Comparison of ENCODE assay signal across 8 cellular contexts in the genomic region with DNA sequence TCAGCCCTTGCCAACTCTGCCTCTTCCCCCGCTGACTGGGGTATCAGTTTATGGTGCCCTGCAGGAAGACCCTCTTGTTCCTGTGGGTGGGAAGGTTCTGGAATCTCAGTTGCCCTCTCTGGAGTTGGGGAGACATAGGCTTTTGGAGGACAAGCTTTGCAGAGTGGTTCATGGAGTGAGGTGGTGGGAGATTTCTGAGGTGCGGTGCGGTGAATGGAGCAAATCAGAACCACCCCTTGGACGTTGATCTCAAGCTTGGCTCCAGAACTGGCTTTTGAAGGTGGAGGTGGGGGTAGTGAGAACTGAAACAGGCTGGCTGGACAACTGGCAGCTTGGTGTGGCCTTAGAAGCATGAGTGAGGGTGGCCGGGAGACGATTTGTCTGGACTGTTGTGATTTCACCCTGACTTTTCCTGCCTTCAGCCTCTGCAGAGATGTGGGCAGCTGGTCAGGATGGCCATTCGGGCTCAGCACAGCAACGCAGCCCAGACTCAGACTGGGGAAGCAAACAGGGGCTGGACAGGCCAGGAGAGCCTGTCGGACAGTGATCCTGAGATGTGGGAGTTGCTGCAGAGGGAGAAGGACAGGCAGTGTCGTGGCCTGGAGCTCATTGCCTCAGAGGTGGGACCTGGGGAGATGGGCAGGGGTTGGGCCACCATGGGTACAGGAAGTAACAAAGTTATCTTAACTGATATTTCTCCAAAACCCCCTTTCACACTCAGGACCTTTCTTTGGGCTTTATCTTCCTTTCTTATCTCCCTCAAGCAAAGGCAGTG. TPM values are rescaled to one million over a fixed set of nuclear protein-coding genes. Genes with fewer than 3 reads are reported as not detected.
A peak's percentile ranks its signal among the peaks of the same experiment; 100 is the strongest.
DNase-seq lines count a peak whose midpoint lies in the region; ATAC-seq, FAIRE-seq and TF ChIP-seq lines count a peak whose summit lies in the region.

No MANE protein-coding gene starts in this region.

- H3K9me3 Mint-ChIP-seq in CD8-positive, alpha-beta T cell: no peaks in the 10 kb centered on the region
- H3K9me3 Mint-ChIP-seq in neural crest cell: no peaks in the 10 kb centered on the region

- no peak overlapping the region for H2AFZ ChIP-seq in OCI-LY3 (ENCODE audit: low read depth, low read length)
- H2AFZ ChIP-seq in endothelial cell of umbilical vein (ENCODE audit: low read depth, low read length): no peak overlapping the region

- POLR2A ChIA-PET in CD8-positive, alpha-beta T cell (lab: Charles Lee): interaction anchor here (1.5 to 2.1 kb wide), 3 partner anchors 9 to 16 kb away, joined by 3 to 11 read pairs (median 10); a partner anchor contains a TSS
- POLR2A ChIA-PET in endothelial cell of umbilical vein (lab: Charles Lee): interaction anchor here (1.0 to 1.5 kb wide), 2 partner anchors 8 to 17 kb away, joined by 3 to 11 read pairs; no protein-coding TSS in a partner anchor

- peaks cover 29% of the 10 kb centered on the region for H3K79me2 ChIP-seq in OCI-LY3 (ENCODE audit: low read length)
- peaks cover 23% of the 10 kb centered on the region for H3K79me2 ChIP-seq in endothelial cell of umbilical vein (ENCODE audit: control insufficient read depth, insufficient read depth, low read length)

- peaks cover 10% of the 10 kb centered on the region for H3K27me3 ChIP-seq in CD8-positive, alpha-beta T cell (ENCODE audit: insufficient read depth, low read length)
- H3K27me3 ChIP-seq in OCI-LY3 (ENCODE audit: low read depth, low read length) (no peaks in the 10 kb centered on the region), endothelial cell of umbilical vein (ENCODE audit: control insufficient read depth in 2 of 2, insufficient read depth in 2 of 2, low read length in 2 of 2) (peaks cover 10 to 11% of the 10 kb centered on the region in 2 experiments)

- H3K4me3 Mint-ChIP-seq in CD8-positive, alpha-beta T cell: peak overlapping the region; percentile 92
- H3K4me3 Mint-ChIP-seq in neural crest cell: peak overlapping the region; percentile 98

- H4K20me1 ChIP-seq in OCI-LY3 (ENCODE audit: insufficient read depth, low read length) (peaks cover 15% of the 10 kb centered on the region), endothelial cell of umbilical vein (replicated peaks; ENCODE audit: control insufficient read depth, extremely low read depth, insufficient read depth, low read length) (no peaks in the 10 kb centered on the region)

- no peak for TF ChIP-seq POLR2A in endothelial cell of umbilical vein (IDR thresholded peaks at IDR 0.05; ENCODE audit: low read depth, low read length)

- no peak for TF ChIP-seq CTCF in CD8-positive, alpha-beta T cell (IDR thresholded peaks at IDR 0.05)
- no peak for TF ChIP-seq CTCF in OCI-LY3 (IDR thresholded peaks at IDR 0.05; ENCODE audit: low read depth, low read length)
- TF ChIP-seq CTCF in endothelial cell of umbilical vein (IDR thresholded peaks at IDR 0.05; ENCODE audit: extremely low read depth in 1 of 2, insufficient read depth in 1 of 2, low read depth in 1 of 2, low read length in 2 of 2): no peak
- TF ChIP-seq CTCF in neural crest cell (conservative IDR thresholded peaks at IDR 0.05): no peak

- H3K9me1 ChIP-seq in endothelial cell of umbilical vein (replicated peaks; ENCODE audit: control insufficient read depth, extremely low read depth, insufficient read depth, low read length): no peaks in the 10 kb centered on the region

- H3K36me3 ChIP-seq in CD8-positive, alpha-beta T cell (ENCODE audit: insufficient read depth, low read length): peaks cover 23% of the 10 kb centered on the region
- H3K36me3 ChIP-seq in OCI-LY3 (replicated peaks; ENCODE audit: low read depth, low read length) (peaks cover 47% of the 10 kb centered on the region), endothelial cell of umbilical vein (ENCODE audit: control insufficient read depth in 2 of 2, extremely low read depth in 1 of 2, insufficient read depth in 2 of 2, low read length in 2 of 2) (peaks cover 3 to 27% of the 10 kb centered on the region in 2 experiments)

- H3K4me1 Mint-ChIP-seq in CD8-positive, alpha-beta T cell (ENCODE audit: low read depth): peaks cover 43% of the 10 kb centered on the region
- H3K4me1 Mint-ChIP-seq in neural crest cell: peaks cover 56% of the 10 kb centered on the region

- intact Hi-C loops in CD8-positive, alpha-beta T cell (cut with DNase I, micrococcal nuclease): no loop called here
- intact Hi-C loops in endothelial cell of umbilical vein (cut with micrococcal nuclease): loop anchor here (1.0 kb wide), 1 partner anchor 9 kb away; no protein-coding TSS in a partner anchor

- ATAC-seq in CD8-positive, alpha-beta T cell: no peak
- no peak for ATAC-seq in GM21526 (IDR thresholded peaks at IDR 0.05; ENCODE audit: low FRiP score, unreplicated experiment)

- H3K36me3 Mint-ChIP-seq in CD8-positive, alpha-beta T cell: peaks cover 44% of the 10 kb centered on the region
- peaks cover 22% of the 10 kb centered on the region for H3K36me3 Mint-ChIP-seq in neural crest cell (ENCODE audit: low read depth)

- peak overlapping the region; percentile 97 for H3K9ac ChIP-seq in OCI-LY3 (ENCODE audit: low read length)
- peak overlapping the region; percentile 96 for H3K9ac ChIP-seq in endothelial cell of umbilical vein (replicated peaks; ENCODE audit: extremely low read depth, insufficient read depth, low read length)

- CTCF ChIA-PET in CD8-positive, alpha-beta T cell (lab: Charles Lee): interaction anchor here (1.5 to 13.2 kb wide), 4 partner anchors 10 to 18 kb away, joined by 5 to 302 read pairs (median 56); a partner anchor contains a TSS
- CTCF ChIA-PET in endothelial cell of umbilical vein (lab: Charles Lee): interaction anchor here (0.7 to 5.0 kb wide), 9 partner anchors 10 to 228 kb away, joined by 3 to 129 read pairs (median 5); a partner anchor contains a TSS

- peak in 1 of 7 experiments; percentile 11 for DNase-seq in CD8-positive, alpha-beta T cell
- DNase-seq in endothelial cell of umbilical vein (ENCODE audit: low read depth, low spot score): no peak
- no peak for DNase-seq in neural crest cell (ENCODE audit: low read depth, low spot score)
- DNase-seq in cerebellar nuclear complex (lab: John Stamatoyannopoulos, UW): no peak
- DNase-seq in NCI-H146 (lab: John Stamatoyannopoulos, UW): no peak
- no peak for DNase-seq in NOMO-1 treated with dmso at 0.1 percent for 144 hours (lab: John Stamatoyannopoulos, UW; ENCODE audit: unreplicated experiment)

- H3K27ac Mint-ChIP-seq in CD8-positive, alpha-beta T cell: no peak overlapping the region
- peak overlapping the region; percentile 98 for H3K27ac Mint-ChIP-seq in neural crest cell (ENCODE audit: unreplicated experiment)

- H3K9me3 ChIP-seq in CD8-positive, alpha-beta T cell (ENCODE audit: low read length): no peaks in the 10 kb centered on the region
- H3K9me3 ChIP-seq in OCI-LY3 (ENCODE audit: insufficient read depth, low read length): no peaks in the 10 kb centered on the region
- no peaks in the 10 kb centered on the region for H3K9me3 ChIP-seq in endothelial cell of umbilical vein (replicated peaks; ENCODE audit: control insufficient read depth, insufficient read depth, low read length)

- peaks cover 21% of the 10 kb centered on the region for H3K27me3 Mint-ChIP-seq in CD8-positive, alpha-beta T cell (ENCODE audit: low read depth)
- peaks cover 47% of the 10 kb centered on the region for H3K27me3 Mint-ChIP-seq in neural crest cell (ENCODE audit: low read depth)

- H3K4me1 ChIP-seq in CD8-positive, alpha-beta T cell (ENCODE audit: insufficient read depth, low read length): peaks cover 46% of the 10 kb centered on the region
- H3K4me1 ChIP-seq in OCI-LY3 (ENCODE audit: low read length) (peaks cover 23% of the 10 kb centered on the region), endothelial cell of umbilical vein (ENCODE audit: control insufficient read depth, extremely low read depth, insufficient read depth, low read length) (peaks cover 18% of the 10 kb centered on the region)

- H3K27ac ChIP-seq in CD8-positive, alpha-beta T cell (ENCODE audit: low read depth, low read length): no peak overlapping the region
- H3K27ac ChIP-seq in OCI-LY3 (ENCODE audit: low read length) (peak overlapping the region; percentile 71), endothelial cell of umbilical vein (ENCODE audit: insufficient read depth, low read depth, low read length) (peak overlapping the region; percentile 91)

- H3K4me2 ChIP-seq in OCI-LY3 (ENCODE audit: low read length): peak overlapping the region; percentile 100
- H3K4me2 ChIP-seq in endothelial cell of umbilical vein (ENCODE audit: insufficient read depth, low read length): peak overlapping the region; percentile 77

- H3K4me3 ChIP-seq in CD8-positive, alpha-beta T cell (ENCODE audit: low read depth, low read length): peak overlapping the region; percentile 63
- peak overlapping the region; percentile 82 for H3K4me3 ChIP-seq in OCI-LY3 (ENCODE audit: low read length)
- H3K4me3 ChIP-seq in endothelial cell of umbilical vein (replicated peaks in 1 of 3; ENCODE audit: insufficient read depth in 1 of 3, low read depth in 1 of 3, low read length in 3 of 3): peak overlapping the region; percentile 44 to 73 (median 63)

- dilution Hi-C loops in endothelial cell of umbilical vein (cut with MboI; ENCODE audit: extremely low pct_ligation_motif_present, low sequenced_read_pairs): no loop called here

- FAIRE-seq in endothelial cell of umbilical vein (lab: Jason Lieb, UNC): peak; percentile 78

- TSS peak; percentile 56 for BruUV-seq in endothelial cell of umbilical vein (replicated peaks; lab: Mats Ljungman, UMichigan)

RNA-seq across cellular contexts. Expression of a gene that starts 1.1 kb away (rescaled TPM):
- 10 to 100 TPM; 14.2 to 18.6 TPM for total RNA-seq in CD8-positive, alpha-beta T cell
- total RNA-seq in endothelial cell of umbilical vein (148 and 155 TPM in 2 replicates), neural crest cell (225 and 230 TPM in 2 replicates)
- polyA plus RNA-seq in endothelial cell of umbilical vein: 243 and 287 TPM in 2 replicates
- polyA plus RNA-seq in endothelial cell of umbilical vein (2011; cell fraction: cytosol; rRNA removed): 200 and 222 TPM in 2 replicates
- 221 and 233 TPM in 2 replicates for polyA plus RNA-seq in endothelial cell of umbilical vein (2011; cell fraction: nucleus; rRNA removed)
- 126 and 146 TPM in 2 replicates for polyA plus RNA-seq in endothelial cell of umbilical vein (2012)
- 158 and 166 TPM in 2 replicates for polyA minus RNA-seq in endothelial cell of umbilical vein
- 225 TPM for polyA minus RNA-seq in endothelial cell of umbilical vein (2011; cell fraction: cytosol; rRNA and poly(A)+ RNA removed)
- polyA minus RNA-seq in endothelial cell of umbilical vein (2011; cell fraction: nucleus; rRNA and poly(A)+ RNA removed): 89.4 and 105 TPM in 2 replicates

RNA-seq across cellular contexts. Expression of a gene that starts 14.0 kb away (rescaled TPM):
- 1 to 10 TPM; 1.4 to 1.7 TPM for total RNA-seq in CD8-positive, alpha-beta T cell
- not detected in 2 replicates for total RNA-seq in endothelial cell of umbilical vein
- 0.07 TPM in 1 of 2 replicates, not detected in the other for polyA plus RNA-seq in endothelial cell of umbilical vein
- polyA plus RNA-seq in endothelial cell of umbilical vein (2011; cell fraction: cytosol; rRNA removed): 0.04 and 0.06 TPM in 2 replicates
- not detected in 2 replicates for polyA plus RNA-seq in endothelial cell of umbilical vein (2011; cell fraction: nucleus; rRNA removed)
- polyA plus RNA-seq in endothelial cell of umbilical vein (2012): not detected in 2 replicates
- 0.11 TPM in 1 of 2 replicates, not detected in the other for polyA minus RNA-seq in endothelial cell of umbilical vein
- 2.8 TPM for polyA minus RNA-seq in endothelial cell of umbilical vein (2011; cell fraction: cytosol; rRNA and poly(A)+ RNA removed)
- not detected in 2 replicates for polyA minus RNA-seq in endothelial cell of umbilical vein (2011; cell fraction: nucleus; rRNA and poly(A)+ RNA removed)
- 0.71 and 0.91 TPM in 2 replicates for total RNA-seq in neural crest cell

RNA-seq across cellular contexts. Expression of a gene that starts 20.4 kb away (rescaled TPM):
- total RNA-seq in CD8-positive, alpha-beta T cell: 1 to 10 TPM in 1 of 2 experiments, under 1 TPM in 1; 0.54 to 1.5 TPM
- total RNA-seq in endothelial cell of umbilical vein (0.55 and 1.0 TPM in 2 replicates), neural crest cell (3.8 and 4.1 TPM in 2 replicates)
- 0.08 and 0.36 TPM in 2 replicates for polyA plus RNA-seq in endothelial cell of umbilical vein
- 0.18 and 0.35 TPM in 2 replicates for polyA plus RNA-seq in endothelial cell of umbilical vein (2011; cell fraction: cytosol; rRNA removed)
- polyA plus RNA-seq in endothelial cell of umbilical vein (2011; cell fraction: nucleus; rRNA removed): 1.6 and 2.2 TPM in 2 replicates
- 0.60 TPM in 2 replicates for polyA plus RNA-seq in endothelial cell of umbilical vein (2012)
- not detected in 2 replicates for polyA minus RNA-seq in endothelial cell of umbilical vein
- polyA minus RNA-seq in endothelial cell of umbilical vein (2011; cell fraction: cytosol; rRNA and poly(A)+ RNA removed): not detected
- 1.4 and 1.6 TPM in 2 replicates for polyA minus RNA-seq in endothelial cell of umbilical vein (2011; cell fraction: nucleus; rRNA and poly(A)+ RNA removed)
